Comparison of ENCODE assay signal across 8 cellular contexts in the genomic region with DNA sequence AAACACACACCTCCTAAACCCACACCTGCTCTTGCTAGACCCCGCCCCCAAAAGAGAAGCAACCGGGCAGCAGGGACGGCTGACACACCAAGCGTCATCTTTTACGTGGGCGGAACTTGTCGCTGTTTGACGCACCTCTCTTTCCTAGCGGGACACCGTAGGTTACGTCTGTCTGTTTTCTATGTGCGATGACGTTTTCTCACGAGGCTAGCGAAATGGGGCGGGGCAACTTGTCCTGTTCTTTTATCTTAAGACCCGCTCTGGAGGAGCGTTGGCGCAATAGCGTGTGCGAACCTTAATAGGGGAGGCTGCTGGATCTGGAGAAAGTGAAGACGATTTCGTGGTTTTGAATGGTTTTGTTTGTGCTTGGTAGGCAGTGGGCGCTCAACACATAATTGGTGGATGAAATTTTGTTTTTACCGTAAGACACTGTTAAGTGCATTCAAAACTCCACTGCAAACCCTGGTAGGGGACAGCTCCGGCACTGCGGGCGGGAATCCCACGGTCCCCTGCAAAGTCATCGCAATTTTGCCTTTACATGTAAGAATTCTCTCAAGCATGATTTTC. TPM values are rescaled to one million over a fixed set of nuclear protein-coding genes. Genes with fewer than 3 reads are reported as not detected.
A peak's percentile ranks its signal among the peaks of the same experiment; 100 is the strongest.
DNase-seq lines count a peak whose midpoint lies in the region; ATAC-seq and TF ChIP-seq lines count a peak whose summit lies in the region.

No MANE protein-coding gene starts in this region.

- POLR2A ChIA-PET in activated CD4-positive, alpha-beta T cell treated with anti-CD3 and anti-CD28 coated beads for 36 hours (lab: Charles Lee) = interaction anchor here (2.0 kb wide), 1 partner anchor 207 kb away, joined by 6 read pairs; no protein-coding TSS in a partner anchor

- TF ChIP-seq CTCF in AG10803 (conservative IDR thresholded peaks at IDR 0.05; ENCODE audit: low read length) (no peak; the same call in 1 of the 2 replicates), choroid plexus epithelial cell (conservative IDR thresholded peaks at IDR 0.05; ENCODE audit: low read depth, low read length) (no peak), kidney epithelial cell (IDR thresholded peaks at IDR 0.05; ENCODE audit: insufficient read depth, low read length, poor library complexity, severe bottlenecking) (no peak)

- peaks cover 8% of the 10 kb centered on the region for H3K9me3 Mint-ChIP-seq in activated CD4-positive, alpha-beta T cell treated with anti-CD3 and anti-CD28 coated beads for 36 hours (ENCODE audit: low read depth)

- peak overlapping the region; percentile 88 for H3K4me3 Mint-ChIP-seq in activated CD4-positive, alpha-beta T cell treated with anti-CD3 and anti-CD28 coated beads for 36 hours

- H3K27me3 ChIP-seq in kidney epithelial cell (ENCODE audit: control insufficient read depth, insufficient read depth, low read length) = no peaks in the 10 kb centered on the region

- peaks cover 5% of the 10 kb centered on the region for H3K36me3 Mint-ChIP-seq in activated CD4-positive, alpha-beta T cell treated with anti-CD3 and anti-CD28 coated beads for 36 hours (ENCODE audit: low read depth)

- H3K27ac Mint-ChIP-seq in activated CD4-positive, alpha-beta T cell treated with anti-CD3 and anti-CD28 coated beads for 36 hours = peak overlapping the region; percentile 100

- H3K4me3 ChIP-seq in AG10803 (ENCODE audit: low read length) = peak overlapping the region; percentile 78
- H3K4me3 ChIP-seq in choroid plexus epithelial cell (ENCODE audit: low read depth, low read length) = peak overlapping the region; percentile 72
- H3K4me3 ChIP-seq in kidney epithelial cell (ENCODE audit: low read depth, low read length) = peak overlapping the region; percentile 72

- ATAC-seq in GM19043 (IDR thresholded peaks at IDR 0.05; ENCODE audit: low read depth, unreplicated experiment) (peak; percentile 78), HG03354 (IDR thresholded peaks at IDR 0.05; ENCODE audit: poor library complexity, severe bottlenecking, unreplicated experiment) (peak; percentile 89)
- peak; percentile 72 for ATAC-seq in activated CD4-positive, alpha-beta T cell treated with anti-CD3 and anti-CD28 coated beads for 36 hours

- intact Hi-C loops in activated CD4-positive, alpha-beta T cell treated with anti-CD3 and anti-CD28 coated beads for 36 hours (cut with DNase I, micrococcal nuclease) = loop anchor here (1.0 to 5.0 kb wide), 9 partner anchors 44 to 681 kb away; a partner anchor contains a TSS

- no peaks in the 10 kb centered on the region for H3K36me3 ChIP-seq in kidney epithelial cell (ENCODE audit: control insufficient read depth, insufficient read depth, low read length)

- DNase-seq in AG10803 (ENCODE audit: low read depth) (peak; percentile 96), NCI-H446 (lab: John Stamatoyannopoulos, UW) (peak; percentile 99), choroid plexus epithelial cell (ENCODE audit: low read depth) (peak; percentile 100), kidney epithelial cell (ENCODE audit: low read depth) (peak; percentile 100)
- DNase-seq in activated CD4-positive, alpha-beta T cell treated with anti-CD3 and anti-CD28 coated beads for 36 hours = peak; percentile 98
- DNase-seq in stimulated activated CD4-positive, alpha-beta T cell treated with anti-CD3 and anti-CD28 coated beads, Interleukin-15, amount 100 ng/mL, for 24 hours = peak; percentile 96

- CTCF ChIA-PET in activated CD4-positive, alpha-beta T cell treated with anti-CD3 and anti-CD28 coated beads for 36 hours (lab: Charles Lee) = interaction anchor here (0.6 to 1.1 kb wide), 4 partner anchors 36 to 195 kb away, joined by 3 to 5 read pairs (median 3); no protein-coding TSS in a partner anchor

- no peaks in the 10 kb centered on the region for H3K27me3 Mint-ChIP-seq in activated CD4-positive, alpha-beta T cell treated with anti-CD3 and anti-CD28 coated beads for 36 hours

- peaks cover 32% of the 10 kb centered on the region for H3K4me1 Mint-ChIP-seq in activated CD4-positive, alpha-beta T cell treated with anti-CD3 and anti-CD28 coated beads for 36 hours

RNA-seq across cellular contexts. Expression of a gene that starts 0.5 kb away (rescaled TPM):
- 10 to 100 TPM; 10.2 TPM for total RNA-seq in activated CD4-positive, alpha-beta T cell treated with anti-CD3 and anti-CD28 coated beads for 36 hours
- total RNA-seq in kidney epithelial cell = 10.2 and 11.2 TPM in 2 replicates

RNA-seq across cellular contexts. Expression of a gene that starts 44.2 kb away (rescaled TPM):
- total RNA-seq in activated CD4-positive, alpha-beta T cell treated with anti-CD3 and anti-CD28 coated beads for 36 hours = under 1 TPM; 0.80 to 0.88 TPM
- total RNA-seq in kidney epithelial cell = 1.4 and 1.9 TPM in 2 replicates

RNA-seq across cellular contexts. Expression of a gene that starts 49.7 kb away (rescaled TPM):
- total RNA-seq in activated CD4-positive, alpha-beta T cell treated with anti-CD3 and anti-CD28 coated beads for 36 hours = not detected
- total RNA-seq in kidney epithelial cell = not detected in 2 replicates

Comparison
In these comparisons a context has a peak if more than half of its experiments do, and no peak if none do; other contexts are left out.
1. Peak in every context shown above with its lines: DNase-seq, ATAC-seq and H3K4me3 ChIP-seq.